24 cellular contexts compared by ENCODE assay signal in the genomic region with DNA sequence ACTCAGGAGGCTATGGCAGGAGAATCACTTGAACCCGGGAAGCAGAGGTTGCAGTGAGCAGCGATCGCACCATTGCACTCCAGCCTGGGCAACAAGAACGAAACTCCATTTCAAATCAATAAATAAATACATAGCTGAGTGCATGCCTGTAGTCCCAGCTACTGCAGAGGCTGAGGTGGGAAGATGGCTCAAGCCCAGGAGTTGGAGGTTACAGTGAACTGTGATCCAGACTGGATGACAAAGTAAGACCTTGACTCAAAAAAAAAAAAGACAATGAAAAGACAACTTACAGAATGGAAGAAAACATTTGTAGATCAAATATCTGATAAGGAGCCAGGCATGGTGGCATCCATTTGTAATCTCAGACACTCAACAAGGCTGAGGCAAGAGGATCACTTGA. TPM values are rescaled to one million over a fixed set of nuclear protein-coding genes. Genes with fewer than 3 reads are reported as not detected.
DNase-seq lines count a peak whose midpoint lies in the region; ATAC-seq and TF ChIP-seq lines count a peak whose summit lies in the region.
"Had no signal": no experiment of that assay in that cellular context is flagged by ENCODE, and none has a peak within 500 bp of the region (broad histone marks: within the 10 kb centered on the region; RNA-seq: fewer than 3 reads in every experiment).

No MANE protein-coding gene starts in this region.

- TF ChIP-seq CTCF in H9 (conservative IDR thresholded peaks at IDR 0.05) (no peak), neural crest cell (conservative IDR thresholded peaks at IDR 0.05) (no peak)

- H3K36me3 Mint-ChIP-seq in activated naive CD4-positive, alpha-beta T cell treated with anti-CD3 and anti-CD28 coated beads for 36 hours (ENCODE audit: low read depth), result peaks cover 12% of the 10 kb centered on the region
- H3K36me3 Mint-ChIP-seq in activated naive CD4-positive, alpha-beta T cell treated with anti-CD3 and anti-CD28 coated beads, Interleukin-2, amount 50 U/mL, for 72 hours, result peaks cover 14 to 18% of the 10 kb centered on the region in 2 donors
- H3K36me3 Mint-ChIP-seq in H9 (ENCODE audit: insufficient read depth in 1 of 3, low read depth in 3 of 3) (peaks cover 0 to 30% (median 16%) of the 10 kb centered on the region in 3 experiments; a peak in 4 of 7 replicates), neural crest cell (ENCODE audit: low read depth) (peaks cover 8% of the 10 kb centered on the region)
- H3K36me3 Mint-ChIP-seq in activated T-cell treated with anti-CD3 and anti-CD28 coated beads, Interleukin-2, amount 50 U/mL, for 24 hours (ENCODE audit: low read depth), result peaks cover 42% of the 10 kb centered on the region

- no peak overlapping the region for H4K91ac ChIP-seq in H9 (ENCODE audit: insufficient read length, low read depth, low read length)

- H3K4me2 ChIP-seq in H9 (ENCODE audit: insufficient read depth, insufficient read length, low read length), result no peak overlapping the region
- H3K4me2 ChIP-seq: BLaER1 had no signal

- no CpG with 5 or more reads among the region's 4 CpGs for WGBS in H9 (ENCODE audit: extremely low coverage, insufficient read length, low lambda C conversion rate)

- H3K14ac ChIP-seq in H9 (ENCODE audit: insufficient read depth, low read length), result no peak overlapping the region

- no peak overlapping the region for H3K4ac ChIP-seq in H9 (ENCODE audit: low read depth, low read length)

- H3K23me2 ChIP-seq in H9 (ENCODE audit: insufficient read length, low read depth, low read length, poor library complexity, severe bottlenecking), result no peaks in the 10 kb centered on the region

- H3K4me1 ChIP-seq in H9 (ENCODE audit: insufficient read depth, low read length), result no peaks in the 10 kb centered on the region; the same call in 1 of the 2 replicates
- H3K4me1 ChIP-seq: BE2C, BLaER1 had no signal

- H3K23ac ChIP-seq in H9 (ENCODE audit: insufficient read length, low read depth, low read length), result no peak overlapping the region

- no peak overlapping the region for H4K8ac ChIP-seq in H9 (replicated peaks; ENCODE audit: insufficient read length, low read depth, low read length)

- CTCF ChIA-PET in activated naive CD4-positive, alpha-beta T cell treated with anti-CD3 and anti-CD28 coated beads for 36 hours (lab: Charles Lee), result interaction anchor here (0.7 kb wide), 1 partner anchor 181 kb away, joined by 4 read pairs; no protein-coding TSS in a partner anchor

- no peaks in the 10 kb centered on the region for H3K9me3 ChIP-seq in H9 (ENCODE audit: control insufficient read depth, low read depth, low read length)
- H3K9me3 ChIP-seq: BE2C, BLaER1 had no signal

- H3K9ac ChIP-seq in H9 (ENCODE audit: extremely low read depth, insufficient read length, low read length), result no peak overlapping the region
- H3K9ac ChIP-seq: BLaER1 had no signal

- no peak overlapping the region for H3K4me3 Mint-ChIP-seq in activated naive CD4-positive, alpha-beta T cell treated with anti-CD3 and anti-CD28 coated beads for 36 hours
- H3K4me3 Mint-ChIP-seq in H9, result no peak overlapping the region
- no peak overlapping the region for H3K4me3 Mint-ChIP-seq in neural crest cell
- H3K4me3 Mint-ChIP-seq in activated T-cell treated with anti-CD3 and anti-CD28 coated beads, Interleukin-2, amount 50 U/mL, for 24 hours, result no peak overlapping the region
- H3K4me3 Mint-ChIP-seq: CD14-positive monocyte; CD4-positive, alpha-beta memory T cell; CD4-positive, CD25-positive, alpha-beta regulatory T cell; CD8-positive, alpha-beta memory T cell had no signal

- H4K20me1 ChIP-seq in H9 (ENCODE audit: control insufficient read depth, insufficient read depth, insufficient read length), result no peaks in the 10 kb centered on the region

- no peaks in the 10 kb centered on the region for H3K4me1 Mint-ChIP-seq in activated naive CD4-positive, alpha-beta T cell treated with anti-CD3 and anti-CD28 coated beads for 36 hours (ENCODE audit: low read depth)
- H3K4me1 Mint-ChIP-seq in H9 (peaks cover 12 to 21% of the 10 kb centered on the region in 2 experiments), neural crest cell (no peaks in the 10 kb centered on the region)
- H3K4me1 Mint-ChIP-seq in activated T-cell treated with anti-CD3 and anti-CD28 coated beads, Interleukin-2, amount 50 U/mL, for 24 hours (ENCODE audit: low read depth), result peaks cover 1% of the 10 kb centered on the region
- H3K4me1 Mint-ChIP-seq: CD14-positive monocyte had no signal

- H3K27ac ChIP-seq in H9 (ENCODE audit: insufficient read length, low read depth, low read length), result no peak overlapping the region
- H3K27ac ChIP-seq: BLaER1 had no signal

- intact Hi-C loops in activated naive CD4-positive, alpha-beta T cell treated with anti-CD3 and anti-CD28 coated beads for 36 hours (cut with micrococcal nuclease), result no loop called here

- H3K27ac Mint-ChIP-seq in activated naive CD4-positive, alpha-beta T cell treated with anti-CD3 and anti-CD28 coated beads for 36 hours, result peak overlapping the region; percentile 26
- H3K27ac Mint-ChIP-seq in activated naive CD4-positive, alpha-beta T cell treated with anti-CD3 and anti-CD28 coated beads, Interleukin-2, amount 50 U/mL, for 72 hours, result no peak overlapping the region
- peak overlapping the region in 2 of 3 experiments; percentile 14 to 21; a peak in 2 of 7 replicates for H3K27ac Mint-ChIP-seq in H9
- H3K27ac Mint-ChIP-seq in neural crest cell (ENCODE audit: unreplicated experiment), result peak overlapping the region; percentile 37
- H3K27ac Mint-ChIP-seq in activated T-cell treated with anti-CD3 and anti-CD28 coated beads, Interleukin-2, amount 50 U/mL, for 24 hours, result no peak overlapping the region
- H3K27ac Mint-ChIP-seq: CD4-positive, alpha-beta memory T cell; CD4-positive, CD25-positive, alpha-beta regulatory T cell; CD8-positive, alpha-beta memory T cell had no signal

- H3K27me3 Mint-ChIP-seq in activated naive CD4-positive, alpha-beta T cell treated with anti-CD3 and anti-CD28 coated beads for 36 hours (ENCODE audit: low read depth), result no peaks in the 10 kb centered on the region
- H3K27me3 Mint-ChIP-seq in H9 (ENCODE audit: low read depth), result no peaks in the 10 kb centered on the region
- no peaks in the 10 kb centered on the region for H3K27me3 Mint-ChIP-seq in neural crest cell (ENCODE audit: low read depth)
- no peaks in the 10 kb centered on the region for H3K27me3 Mint-ChIP-seq in activated T-cell treated with anti-CD3 and anti-CD28 coated beads, Interleukin-2, amount 50 U/mL, for 24 hours
- H3K27me3 Mint-ChIP-seq: CD4-positive, alpha-beta memory T cell; CD4-positive, CD25-positive, alpha-beta regulatory T cell; CD8-positive, alpha-beta memory T cell had no signal

- H3K27me3 ChIP-seq in H9 (ENCODE audit: insufficient read depth, low read length), result no peaks in the 10 kb centered on the region
- H3K27me3 ChIP-seq: BE2C, BLaER1 had no signal

- no peaks in the 10 kb centered on the region for H3K79me2 ChIP-seq in H9 (ENCODE audit: insufficient read depth, low read length)

- no peak overlapping the region for H3K18ac ChIP-seq in H9 (ENCODE audit: insufficient read length, low read depth, low read length)

- no peak for DNase-seq in activated naive CD4-positive, alpha-beta T cell treated with anti-CD3 and anti-CD28 coated beads for 36 hours
- DNase-seq in activated naive CD4-positive, alpha-beta T cell treated with anti-CD3 and anti-CD28 coated beads, Interleukin-2, amount 50 U/mL, for 72 hours (ENCODE audit: low spot score in 2 of 2), result no peak
- DNase-seq in H9, result no peak
- no peak for DNase-seq in neural crest cell (ENCODE audit: low read depth, low spot score)
- no peak for DNase-seq in NCI-H748 treated with DMSO at 0.1 percent for 48 hours (lab: John Stamatoyannopoulos, UW)
- no peak for DNase-seq in activated T-cell treated with anti-CD3 and anti-CD28 coated beads, Interleukin-2, amount 50 U/mL, for 24 hours
- DNase-seq: 8988T; ACHN; BE2C; C1 segment of cervical spinal cord; CD4-positive, alpha-beta memory T cell; CD4-positive, CD25-positive, alpha-beta regulatory T cell; CD8-positive, alpha-beta memory T cell; COR-L47; DMS 273 treated with DMSO at 0.1 percent for 48 hours; DMS153; DMS53; DMS79; DND-41; EL; GDM1 had no signal

- H2BK5ac ChIP-seq in H9 (ENCODE audit: insufficient read length, low read length), result no peak overlapping the region

- no peak overlapping the region for H2BK12ac ChIP-seq in H9 (ENCODE audit: insufficient read length, low read depth, low read length)

- H2AK5ac ChIP-seq in H9 (ENCODE audit: insufficient read length, low read length), result no peak overlapping the region

- H2BK20ac ChIP-seq in H9 (ENCODE audit: low read depth, low read length, poor library complexity, severe bottlenecking), result no peak overlapping the region

- H2BK15ac ChIP-seq in H9 (ENCODE audit: low read depth, low read length), result no peak overlapping the region

- no peak overlapping the region for H2BK120ac ChIP-seq in H9 (ENCODE audit: low read depth, low read length, poor library complexity, severe bottlenecking)

- H4K5ac ChIP-seq in H9 (ENCODE audit: insufficient read length, low read depth, low read length), result no peak overlapping the region

- H3T11ph ChIP-seq in H9 (ENCODE audit: low read length), result no peak overlapping the region

- no peak overlapping the region for H2AFZ ChIP-seq in H9 (ENCODE audit: low read length)

- ATAC-seq in activated naive CD4-positive, alpha-beta T cell treated with anti-CD3 and anti-CD28 coated beads, Interleukin-2, amount 50 U/mL, for 72 hours, result no peak
- ATAC-seq: GM12878 had no signal

- H3K9me3 Mint-ChIP-seq in activated naive CD4-positive, alpha-beta T cell treated with anti-CD3 and anti-CD28 coated beads for 36 hours, result no peaks in the 10 kb centered on the region
- no peaks in the 10 kb centered on the region for H3K9me3 Mint-ChIP-seq in activated naive CD4-positive, alpha-beta T cell treated with anti-CD3 and anti-CD28 coated beads, Interleukin-2, amount 50 U/mL, for 72 hours
- H3K9me3 Mint-ChIP-seq in H9, result no peaks in the 10 kb centered on the region
- no peaks in the 10 kb centered on the region for H3K9me3 Mint-ChIP-seq in neural crest cell
- H3K9me3 Mint-ChIP-seq in activated T-cell treated with anti-CD3 and anti-CD28 coated beads, Interleukin-2, amount 50 U/mL, for 24 hours, result no peaks in the 10 kb centered on the region
- H3K9me3 Mint-ChIP-seq: CD14-positive monocyte; CD4-positive, alpha-beta memory T cell; CD8-positive, alpha-beta memory T cell had no signal

- H3K79me1 ChIP-seq in H9 (ENCODE audit: insufficient read depth, low read depth, low read length, poor library complexity, severe bottlenecking), result no peaks in the 10 kb centered on the region

- no peak overlapping the region for H3K56ac ChIP-seq in H9 (ENCODE audit: insufficient read length, low read depth, low read length)

RNA-seq across cellular contexts. Expression of gene ZFYVE1, which starts 27.6 kb away (rescaled TPM):
- total RNA-seq in activated naive CD4-positive, alpha-beta T cell treated with anti-CD3 and anti-CD28 coated beads for 36 hours, result 1 to 10 TPM; 8.5 to 9.2 TPM
- total RNA-seq in activated naive CD4-positive, alpha-beta T cell treated with anti-CD3 and anti-CD28 coated beads, Interleukin-2, amount 50 U/mL, for 72 hours, result 10 to 100 TPM; 13.9 to 23.1 TPM
- total RNA-seq in H9 (2021), result 14.2 and 14.7 TPM in 2 replicates
- total RNA-seq in neural crest cell, result 14.3 and 16.7 TPM in 2 replicates

RNA-seq across cellular contexts. Expression of gene RBM25, which starts 59.0 kb away (rescaled TPM):
- total RNA-seq in activated naive CD4-positive, alpha-beta T cell treated with anti-CD3 and anti-CD28 coated beads for 36 hours, result 10 to 100 TPM; 86.3 to 93.6 TPM
- 100 to 1,000 TPM in 1 of 2 donors, 10 to 100 TPM in 1; 86.4 to 100 TPM for total RNA-seq in activated naive CD4-positive, alpha-beta T cell treated with anti-CD3 and anti-CD28 coated beads, Interleukin-2, amount 50 U/mL, for 72 hours
- total RNA-seq in H9 (2021) (133 and 138 TPM in 2 replicates), neural crest cell (117 and 119 TPM in 2 replicates)

Comparison
In these comparisons a context has a peak if more than half of its experiments do, and no peak if none do; other contexts are left out.
1. H3K27ac Mint-ChIP-seq: peak in activated naive CD4-positive, alpha-beta T cell treated with anti-CD3 and anti-CD28 coated beads for 36 hours (single experiment), H9 (2 of 3) and neural crest cell (single experiment); none in activated naive CD4-positive, alpha-beta T cell treated with anti-CD3 and anti-CD28 coated beads, Interleukin-2, amount 50 U/mL, for 72 hours (0 of 2) and activated T-cell treated with anti-CD3 and anti-CD28 coated beads, Interleukin-2, amount 50 U/mL, for 24 hours (single experiment).